ENCODE assay signal across 1 cellular context in the genomic region with DNA sequence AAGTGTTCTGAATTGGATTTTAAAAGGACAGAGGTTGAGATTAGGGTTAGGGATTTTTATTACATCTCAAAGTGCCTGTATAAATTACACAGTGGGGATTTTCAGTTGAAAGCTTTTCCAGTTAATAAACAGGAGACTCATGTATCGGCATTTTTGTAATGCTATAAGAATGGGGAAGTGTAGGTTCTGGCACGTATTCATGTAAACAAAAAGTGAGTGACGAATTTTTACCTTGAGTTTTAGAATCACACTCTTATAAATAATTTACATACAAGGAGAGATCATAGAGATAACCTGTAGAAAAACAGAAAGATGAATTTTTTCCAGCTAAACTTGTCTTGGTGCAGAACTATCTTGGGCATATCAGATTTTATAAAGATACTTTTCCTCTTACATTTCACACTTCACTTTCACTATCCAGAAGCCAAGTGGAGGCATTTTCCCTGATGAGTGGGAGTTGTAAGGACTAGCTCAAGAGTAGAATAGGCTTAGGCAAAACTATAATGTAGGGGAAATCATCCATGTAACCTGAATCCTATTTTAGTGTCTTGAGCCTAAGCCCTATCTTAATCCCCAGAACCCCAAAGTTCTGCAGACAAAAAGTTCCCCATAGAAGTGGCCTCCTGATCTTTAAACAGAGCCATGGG.
A peak's percentile ranks its signal among the peaks of the same experiment; 100 is the strongest.
TF ChIP-seq lines count a peak whose summit lies in the region.

No MANE protein-coding gene starts in this region.

TF ChIP-seq in IMR-90, 13 proteins besides CTCF, POLR2A, EP300 and RAD21:
- no peak for TF ChIP-seq RFX5 (IDR thresholded peaks at IDR 0.05; ENCODE audit: low read depth, low read length)
- TF ChIP-seq FOS (IDR thresholded peaks at IDR 0.05; ENCODE audit: low read depth, low read length), result peak; percentile 47; the same call in 1 of the 2 replicates
TF ChIP-seq in IMR-90: peak in this region for 1.
